Comparison of ENCODE assay signal across 7 cellular contexts in the genomic region with DNA sequence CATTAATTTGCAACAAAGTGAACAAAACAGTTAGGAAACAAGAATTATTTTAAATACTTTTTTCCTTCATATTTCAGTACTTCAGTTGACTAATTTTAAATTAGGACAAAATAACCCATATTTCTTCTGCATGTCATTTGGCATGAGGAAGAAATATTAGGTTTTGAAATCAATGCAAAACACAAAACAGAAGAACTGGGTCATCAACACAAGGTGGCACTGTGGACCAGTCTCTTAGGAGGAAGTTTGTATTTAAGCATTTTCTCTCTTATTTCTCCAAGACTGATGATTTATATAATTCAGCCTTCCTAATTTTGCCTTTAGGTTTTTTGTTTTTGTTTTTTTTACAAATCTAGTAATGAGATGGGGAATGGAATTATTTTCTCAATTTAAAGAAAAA.
DNase-seq lines count a peak whose midpoint lies in the region; TF ChIP-seq lines count a peak whose summit lies in the region.

No MANE protein-coding gene starts in this region.

- no peak overlapping the region for H3K9ac ChIP-seq in OCI-LY1 (ENCODE audit: low read length)

- no peaks in the 10 kb centered on the region for H4K20me1 ChIP-seq in OCI-LY1 (ENCODE audit: insufficient read depth, low read length)

- H3K79me2 ChIP-seq in OCI-LY1 (ENCODE audit: insufficient read depth, low read length), result no peaks in the 10 kb centered on the region

- H3K36me3 ChIP-seq in OCI-LY1 (ENCODE audit: insufficient read depth, low read length), result no peaks in the 10 kb centered on the region

- H3K27ac ChIP-seq in OCI-LY1 (ENCODE audit: low read depth, low read length, poor library complexity, severe bottlenecking), result no peak overlapping the region

- peak; percentile 39 for TF ChIP-seq CTCF in GM10248 (IDR thresholded peaks at IDR 0.05; ENCODE audit: control extremely low read depth, extremely low read depth, low read depth, missing control alignments)
- TF ChIP-seq CTCF in HFF-Myc (IDR thresholded peaks at IDR 0.05; ENCODE audit: low read depth, low read length, missing control alignments), result peak; percentile 38
- TF ChIP-seq CTCF in OCI-LY1 (IDR thresholded peaks at IDR 0.05; ENCODE audit: low read length), result peak; percentile 63

- peak; percentile 8 for DNase-seq in GM10248 (ENCODE audit: extremely low spot score)
- no peak for DNase-seq in HFF-Myc (ENCODE audit: extremely low read depth, low read depth)
- DNase-seq in erythroblast (lab: John Stamatoyannopoulos, UW), result peak; percentile 3 to 33
- DNase-seq in putamen (ENCODE audit: low spot score), result peak; percentile 25
- DNase-seq in activated CD4-positive, alpha-beta T cell treated with anti-CD3 and anti-CD28 coated beads for 48 hours, result no peak
- DNase-seq in activated CD8-positive, alpha-beta memory T cell treated with anti-CD3 and anti-CD28 coated beads for 24 hours, result no peak

- POLR2A ChIA-PET in GM10248 (lab: Yijun Ruan, JAX), result no interaction called here

- no peaks in the 10 kb centered on the region for H3K4me1 ChIP-seq in OCI-LY1 (ENCODE audit: insufficient read depth, low read length, severe bottlenecking)

- CTCF ChIA-PET in GM10248 (lab: Yijun Ruan, JAX), result interaction anchor here (1.2 to 1.6 kb wide), 2 partner anchors 9 to 869 kb away, joined by 5 to 7 read pairs; no protein-coding TSS in a partner anchor

- no peak overlapping the region for H2AFZ ChIP-seq in OCI-LY1 (ENCODE audit: low read length)

- no peaks in the 10 kb centered on the region for H3F3A ChIP-seq in OCI-LY1 (ENCODE audit: insufficient read depth, low read length)

- no peak for TF ChIP-seq POLR2A in erythroblast (IDR thresholded peaks at IDR 0.05; ENCODE audit: low read length)

- no peak overlapping the region for H3K4me2 ChIP-seq in OCI-LY1 (ENCODE audit: low read length)

- no peaks in the 10 kb centered on the region for H3K27me3 ChIP-seq in OCI-LY1 (ENCODE audit: insufficient read depth, low read length)

- H3K4me3 ChIP-seq in HFF-Myc (replicated peaks; ENCODE audit: low read depth, low read length), result no peak overlapping the region
- no peak overlapping the region for H3K4me3 ChIP-seq in OCI-LY1 (ENCODE audit: low read depth, low read length, poor library complexity, severe bottlenecking)

- H3K9me2 ChIP-seq in OCI-LY1 (ENCODE audit: low read depth, low read length), result no peaks in the 10 kb centered on the region

- H3K9me3 ChIP-seq in OCI-LY1 (ENCODE audit: low read length), result no peaks in the 10 kb centered on the region

Comparison
In these comparisons a context has a peak if more than half of its experiments do, and no peak if none do; other contexts are left out.
1. DNase-seq: peak in GM10248 (single experiment), erythroblast (2 of 2) and putamen (single experiment); none in HFF-Myc (single experiment), activated CD4-positive, alpha-beta T cell treated with anti-CD3 and anti-CD28 coated beads for 48 hours (single experiment) and activated CD8-positive, alpha-beta memory T cell treated with anti-CD3 and anti-CD28 coated beads for 24 hours (single experiment).
2. Peak in every context shown above with its lines, with median percentiles within 50 percentile points of each other: CTCF ChIP-seq.